Comparison of ENCODE assay signal across 21 cellular contexts in the genomic region with DNA sequence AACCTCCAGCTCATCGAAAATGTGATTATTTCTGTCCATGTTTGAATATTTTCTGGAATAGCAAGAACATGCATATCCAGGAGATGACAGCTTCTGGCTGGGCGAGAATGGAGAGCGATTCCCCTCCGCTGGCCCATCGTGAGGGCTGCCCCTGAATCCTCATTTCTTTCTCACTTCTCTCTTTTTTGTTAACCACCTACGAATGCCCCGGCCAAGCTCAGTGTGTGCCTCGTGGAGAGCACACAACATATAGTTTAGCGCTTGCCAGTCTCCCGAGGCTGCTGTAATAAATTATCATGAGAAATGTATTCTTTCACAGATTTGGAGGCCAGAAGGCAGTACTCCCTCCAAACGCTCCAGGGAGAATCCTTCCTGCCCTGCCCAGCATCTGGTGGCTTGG.
DNase-seq lines count a peak whose midpoint lies in the region; ATAC-seq, FAIRE-seq and TF ChIP-seq lines count a peak whose summit lies in the region.
"Had no signal": no experiment of that assay in that cellular context is flagged by ENCODE, and none has a peak within 500 bp of the region (broad histone marks: within the 10 kb centered on the region; RNA-seq: fewer than 3 reads in every experiment).

No MANE protein-coding gene starts in this region.

- no peak overlapping the region for H3T11ph ChIP-seq in H9 (ENCODE audit: low read length)

- TF ChIP-seq CTCF in MM.1S (IDR thresholded peaks at IDR 0.05; ENCODE audit: low read length) (no peak), H9 (conservative IDR thresholded peaks at IDR 0.05) (no peak)

- H3K9me3 ChIP-seq in MM.1S (replicated peaks; ENCODE audit: insufficient read depth, low read length): no peaks in the 10 kb centered on the region
- H3K9me3 ChIP-seq in H9 (ENCODE audit: control insufficient read depth, low read depth, low read length): no peaks in the 10 kb centered on the region
- H3K9me3 ChIP-seq: BE2C had no signal

- H2BK15ac ChIP-seq in H9 (ENCODE audit: low read depth, low read length): no peak overlapping the region

- WGBS in H9 (ENCODE audit: extremely low coverage, insufficient read length, low lambda C conversion rate): no CpG with 5 or more reads among the region's 11 CpGs

- H3K27me3 ChIP-seq in MM.1S (replicated peaks; ENCODE audit: insufficient read depth, low read length): no peaks in the 10 kb centered on the region
- H3K27me3 ChIP-seq in H9 (ENCODE audit: insufficient read depth, low read length): no peaks in the 10 kb centered on the region
- H3K27me3 ChIP-seq: BE2C had no signal

- H3K79me2 ChIP-seq in MM.1S (ENCODE audit: low read length) (no peaks in the 10 kb centered on the region), H9 (ENCODE audit: insufficient read depth, low read length) (no peaks in the 10 kb centered on the region)

- H3K56ac ChIP-seq in H9 (ENCODE audit: insufficient read length, low read depth, low read length): no peak overlapping the region

- ATAC-seq in memory B cell (ENCODE audit: low read depth): peak; percentile 46
- ATAC-seq in stimulated activated memory B cell treated with anti-CD40 and anti-IgM and Interleukin-4, amounts not matched to agents 10 μg/mL and 1 μg/mL and 100 μg/mL, for 72 hours: peak; percentile 69
- ATAC-seq: HCT116, K562 had no signal

- H3K27me3 Mint-ChIP-seq in memory B cell: peaks cover 11% of the 10 kb centered on the region
- H3K27me3 Mint-ChIP-seq in stimulated activated memory B cell treated with anti-CD40 and anti-IgM and Interleukin-4, amounts not matched to agents 10 μg/mL and 1 μg/mL and 100 μg/mL, for 72 hours: peaks cover 36% of the 10 kb centered on the region
- peaks cover 1% of the 10 kb centered on the region; the same call in 1 of the 2 replicates for H3K27me3 Mint-ChIP-seq in H9 (ENCODE audit: low read depth)

- H3K36me3 Mint-ChIP-seq in memory B cell: peaks cover 2% of the 10 kb centered on the region
- H3K36me3 Mint-ChIP-seq in stimulated activated memory B cell treated with anti-CD40 and anti-IgM and Interleukin-4, amounts not matched to agents 10 μg/mL and 1 μg/mL and 100 μg/mL, for 72 hours: no peaks in the 10 kb centered on the region
- H3K36me3 Mint-ChIP-seq in H9 (ENCODE audit: insufficient read depth in 1 of 3, low read depth in 3 of 3): peaks cover 0 to 12% (median 3%) of the 10 kb centered on the region in 3 experiments; a peak in 4 of 7 replicates
- H3K36me3 Mint-ChIP-seq: CD4-positive, CD25-positive, alpha-beta regulatory T cell; CD8-positive, alpha-beta memory T cell had no signal

- DNase-seq in GM12891 (ENCODE audit: insufficient read length, low spot score) (no peak), NCI-H446 (lab: John Stamatoyannopoulos, UW) (peak; percentile 49 to 84), memory B cell (ENCODE audit: low spot score in 2 of 2) (no peak), MM.1S (no peak), H9 (no peak), epidermal melanocyte (ENCODE audit: insufficient read length, low spot score) (no peak)
- DNase-seq: BE2C; C1 segment of cervical spinal cord; CD4-positive, CD25-positive, alpha-beta regulatory T cell; CD8-positive, alpha-beta memory T cell; COR-L47; DMS153; DMS79; GDM1; HFFc6; IMR-90 had no signal

- H3K27ac Mint-ChIP-seq in memory B cell (no peak overlapping the region), H9 (no peak overlapping the region)
- H3K27ac Mint-ChIP-seq in stimulated activated memory B cell treated with anti-CD40 and anti-IgM and Interleukin-4, amounts not matched to agents 10 μg/mL and 1 μg/mL and 100 μg/mL, for 72 hours: no peak overlapping the region
- H3K27ac Mint-ChIP-seq: CD4-positive, CD25-positive, alpha-beta regulatory T cell; HFFc6 had no signal

- H2BK12ac ChIP-seq in H9 (ENCODE audit: insufficient read length, low read depth, low read length): no peak overlapping the region

- H3K4me1 Mint-ChIP-seq in memory B cell: peaks cover 12% of the 10 kb centered on the region
- no peaks in the 10 kb centered on the region for H3K4me1 Mint-ChIP-seq in stimulated activated memory B cell treated with anti-CD40 and anti-IgM and Interleukin-4, amounts not matched to agents 10 μg/mL and 1 μg/mL and 100 μg/mL, for 72 hours
- peaks cover 26 to 27% of the 10 kb centered on the region in 2 experiments for H3K4me1 Mint-ChIP-seq in H9
- H3K4me1 Mint-ChIP-seq: CD4-positive, CD25-positive, alpha-beta regulatory T cell; CD8-positive, alpha-beta memory T cell had no signal

- no peak overlapping the region for H4K5ac ChIP-seq in H9 (ENCODE audit: insufficient read length, low read depth, low read length)

- H4K8ac ChIP-seq in H9 (replicated peaks; ENCODE audit: insufficient read length, low read depth, low read length): no peak overlapping the region

- no peak overlapping the region for H4K91ac ChIP-seq in H9 (ENCODE audit: insufficient read length, low read depth, low read length)

- H2BK5ac ChIP-seq in H9 (ENCODE audit: insufficient read length, low read length): no peak overlapping the region

- H3K9ac ChIP-seq in MM.1S (ENCODE audit: low read length): no peak overlapping the region
- H3K9ac ChIP-seq in H9 (ENCODE audit: extremely low read depth, insufficient read length, low read length): no peak overlapping the region

- no peak overlapping the region for H3K4ac ChIP-seq in H9 (ENCODE audit: low read depth, low read length)

- H3F3A ChIP-seq in MM.1S (ENCODE audit: insufficient read depth, low read length): no peaks in the 10 kb centered on the region

- H3K14ac ChIP-seq in H9 (ENCODE audit: insufficient read depth, low read length): no peak overlapping the region

- no peaks in the 10 kb centered on the region for H3K23me2 ChIP-seq in H9 (ENCODE audit: insufficient read length, low read depth, low read length, poor library complexity, severe bottlenecking)

- H3K4me3 Mint-ChIP-seq in memory B cell (no peak overlapping the region), H9 (no peak overlapping the region)
- H3K4me3 Mint-ChIP-seq in stimulated activated memory B cell treated with anti-CD40 and anti-IgM and Interleukin-4, amounts not matched to agents 10 μg/mL and 1 μg/mL and 100 μg/mL, for 72 hours: no peak overlapping the region
- H3K4me3 Mint-ChIP-seq: CD4-positive, CD25-positive, alpha-beta regulatory T cell; CD8-positive, alpha-beta memory T cell; HFFc6 had no signal

- H3K4me2 ChIP-seq in MM.1S (ENCODE audit: low read depth, low read length) (no peak overlapping the region), H9 (ENCODE audit: insufficient read depth, insufficient read length, low read length) (no peak overlapping the region)

- H3K36me3 ChIP-seq in MM.1S (replicated peaks; ENCODE audit: insufficient read depth, low read length): no peaks in the 10 kb centered on the region
- H3K36me3 ChIP-seq: BE2C had no signal

- H3K18ac ChIP-seq in H9 (ENCODE audit: insufficient read length, low read depth, low read length): no peak overlapping the region

- H3K27ac ChIP-seq in MM.1S (ENCODE audit: low read length) (no peak overlapping the region), H9 (ENCODE audit: insufficient read length, low read depth, low read length) (no peak overlapping the region)

- H3K23ac ChIP-seq in H9 (ENCODE audit: insufficient read length, low read depth, low read length): no peak overlapping the region

- no peak overlapping the region for H2AK5ac ChIP-seq in H9 (ENCODE audit: insufficient read length, low read length)

- no peaks in the 10 kb centered on the region for H4K20me1 ChIP-seq in MM.1S (ENCODE audit: insufficient read depth, low read length)
- H4K20me1 ChIP-seq in H9 (ENCODE audit: control insufficient read depth, insufficient read depth, insufficient read length): no peaks in the 10 kb centered on the region

- H3K9me2 ChIP-seq in MM.1S (replicated peaks; ENCODE audit: insufficient read depth, low read length): no peaks in the 10 kb centered on the region

- no peak overlapping the region for H3K4me3 ChIP-seq in MM.1S (ENCODE audit: low read length)
- H3K4me3 ChIP-seq: K562 had no signal

- H3K4me1 ChIP-seq in MM.1S (ENCODE audit: low read length) (no peaks in the 10 kb centered on the region), H9 (ENCODE audit: insufficient read depth, low read length) (peaks cover 3% of the 10 kb centered on the region; the same call in 1 of the 2 replicates)
- H3K4me1 ChIP-seq: BE2C had no signal

- H2BK20ac ChIP-seq in H9 (ENCODE audit: low read depth, low read length, poor library complexity, severe bottlenecking): no peak overlapping the region

- TF ChIP-seq POLR2A in GM12891 (IDR thresholded peaks at IDR 0.05; ENCODE audit: low read depth, low read length): no peak

- FAIRE-seq in GM12891 (lab: Jason Lieb, UNC): no peak
- FAIRE-seq: H54, HTR-8/SVneo, K562 had no signal

- no peak overlapping the region for H2BK120ac ChIP-seq in H9 (ENCODE audit: low read depth, low read length, poor library complexity, severe bottlenecking)

- H3K79me1 ChIP-seq in H9 (ENCODE audit: insufficient read depth, low read depth, low read length, poor library complexity, severe bottlenecking): no peaks in the 10 kb centered on the region

- H3K9me3 Mint-ChIP-seq in memory B cell: no peaks in the 10 kb centered on the region
- no peaks in the 10 kb centered on the region for H3K9me3 Mint-ChIP-seq in stimulated activated memory B cell treated with anti-CD40 and anti-IgM and Interleukin-4, amounts not matched to agents 10 μg/mL and 1 μg/mL and 100 μg/mL, for 72 hours
- peaks cover 2 to 3% of the 10 kb centered on the region in 2 experiments; a peak in 4 of 5 replicates for H3K9me3 Mint-ChIP-seq in H9
- H3K9me3 Mint-ChIP-seq: CD4-positive, CD25-positive, alpha-beta regulatory T cell; CD8-positive, alpha-beta memory T cell had no signal

- H2AFZ ChIP-seq in MM.1S (ENCODE audit: low read length) (no peak overlapping the region), H9 (ENCODE audit: low read length) (no peak overlapping the region)

TF ChIP-seq in GM12891, 5 proteins besides CTCF, POLR2A, EP300 and RAD21:
- TF ChIP-seq SPI1 (IDR thresholded peaks at IDR 0.05; ENCODE audit: low read depth, low read length) (peak; percentile 48), PAX5 (IDR thresholded peaks at IDR 0.05; ENCODE audit: insufficient read depth, low read length, severe bottlenecking) (no peak)

Comparison
In these comparisons a context has a peak if more than half of its experiments do, and no peak if none do; other contexts are left out.
1. DNase-seq: peak in NCI-H446 (2 of 2); none in GM12891 (single experiment), memory B cell (0 of 2), MM.1S (single experiment), H9 (single experiment) and epidermal melanocyte (single experiment).